Comparison of ENCODE assay signal across 1 cellular context in the genomic region with DNA sequence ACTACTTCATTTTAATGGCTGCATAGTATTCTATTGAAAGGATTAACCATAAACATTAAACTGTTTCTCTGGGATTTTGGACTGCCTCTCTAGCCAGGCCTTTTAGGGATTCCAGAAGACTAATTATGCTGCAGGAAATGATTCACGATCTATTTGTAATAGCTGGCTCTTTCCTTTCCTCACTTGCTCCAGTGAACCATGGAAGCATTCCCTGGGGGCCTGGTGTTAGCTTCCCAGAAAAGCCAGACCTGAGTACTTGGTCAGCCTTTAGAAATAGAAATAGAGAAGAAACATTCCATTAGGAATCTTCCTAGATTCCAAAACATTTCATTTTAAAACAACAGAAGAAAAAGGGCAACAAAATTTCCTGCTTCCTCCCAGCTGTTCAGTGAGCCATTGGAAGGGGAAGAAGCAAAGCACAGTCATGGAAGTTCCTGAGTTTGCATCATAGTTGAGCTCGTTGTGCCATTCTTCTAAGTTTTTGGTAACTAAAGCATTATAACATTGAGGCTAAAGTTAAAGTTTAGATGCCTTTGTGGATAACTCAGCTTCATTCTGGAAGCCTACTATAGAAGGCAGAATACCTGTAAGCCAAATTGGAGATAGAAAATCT.
TF ChIP-seq lines count a peak whose summit lies in the region.

No MANE protein-coding gene starts in this region.

TF ChIP-seq in HepG2, 621 proteins besides CTCF, POLR2A, EP300 and RAD21 (continued from another document):
- TF ChIP-seq, protein P1, sequence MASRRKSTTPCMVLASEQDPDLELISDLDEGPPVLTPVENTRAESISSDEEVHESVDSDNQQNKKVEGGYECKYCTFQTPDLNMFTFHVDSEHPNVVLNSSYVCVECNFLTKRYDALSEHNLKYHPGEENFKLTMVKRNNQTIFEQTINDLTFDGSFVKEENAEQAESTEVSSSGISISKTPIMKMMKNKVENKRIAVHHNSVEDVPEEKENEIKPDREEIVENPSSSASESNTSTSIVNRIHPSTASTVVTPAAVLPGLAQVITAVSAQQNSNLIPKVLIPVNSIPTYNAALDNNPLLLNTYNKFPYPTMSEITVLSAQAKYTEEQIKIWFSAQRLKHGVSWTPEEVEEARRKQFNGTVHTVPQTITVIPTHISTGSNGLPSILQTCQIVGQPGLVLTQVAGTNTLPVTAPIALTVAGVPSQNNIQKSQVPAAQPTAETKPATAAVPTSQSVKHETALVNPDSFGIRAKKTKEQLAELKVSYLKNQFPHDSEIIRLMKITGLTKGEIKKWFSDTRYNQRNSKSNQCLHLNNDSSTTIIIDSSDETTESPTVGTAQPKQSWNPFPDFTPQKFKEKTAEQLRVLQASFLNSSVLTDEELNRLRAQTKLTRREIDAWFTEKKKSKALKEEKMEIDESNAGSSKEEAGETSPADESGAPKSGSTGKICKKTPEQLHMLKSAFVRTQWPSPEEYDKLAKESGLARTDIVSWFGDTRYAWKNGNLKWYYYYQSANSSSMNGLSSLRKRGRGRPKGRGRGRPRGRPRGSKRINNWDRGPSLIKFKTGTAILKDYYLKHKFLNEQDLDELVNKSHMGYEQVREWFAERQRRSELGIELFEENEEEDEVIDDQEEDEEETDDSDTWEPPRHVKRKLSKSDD (CRISPR knock-in tag; IDR thresholded peaks at IDR 0.05; ENCODE audit: low read depth), result no peak
- TF ChIP-seq NCOA2 (CRISPR knock-in tag; IDR thresholded peaks at IDR 0.05), result no peak
- no peak for TF ChIP-seq PAX8 (CRISPR knock-in tag; IDR thresholded peaks at IDR 0.05; ENCODE audit: borderline replicate concordance)
- TF ChIP-seq, protein P2, sequence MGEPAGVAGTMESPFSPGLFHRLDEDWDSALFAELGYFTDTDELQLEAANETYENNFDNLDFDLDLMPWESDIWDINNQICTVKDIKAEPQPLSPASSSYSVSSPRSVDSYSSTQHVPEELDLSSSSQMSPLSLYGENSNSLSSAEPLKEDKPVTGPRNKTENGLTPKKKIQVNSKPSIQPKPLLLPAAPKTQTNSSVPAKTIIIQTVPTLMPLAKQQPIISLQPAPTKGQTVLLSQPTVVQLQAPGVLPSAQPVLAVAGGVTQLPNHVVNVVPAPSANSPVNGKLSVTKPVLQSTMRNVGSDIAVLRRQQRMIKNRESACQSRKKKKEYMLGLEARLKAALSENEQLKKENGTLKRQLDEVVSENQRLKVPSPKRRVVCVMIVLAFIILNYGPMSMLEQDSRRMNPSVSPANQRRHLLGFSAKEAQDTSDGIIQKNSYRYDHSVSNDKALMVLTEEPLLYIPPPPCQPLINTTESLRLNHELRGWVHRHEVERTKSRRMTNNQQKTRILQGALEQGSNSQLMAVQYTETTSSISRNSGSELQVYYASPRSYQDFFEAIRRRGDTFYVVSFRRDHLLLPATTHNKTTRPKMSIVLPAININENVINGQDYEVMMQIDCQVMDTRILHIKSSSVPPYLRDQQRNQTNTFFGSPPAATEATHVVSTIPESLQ (CRISPR knock-in tag; conservative IDR thresholded peaks at IDR 0.05), result no peak
- no peak for TF ChIP-seq NCOR1 (IDR thresholded peaks at IDR 0.05; ENCODE audit: borderline replicate concordance, low read length)
- TF ChIP-seq TARDBP (CRISPR knock-in tag; IDR thresholded peaks at IDR 0.05), result no peak
- TF ChIP-seq SP1 (IDR thresholded peaks at IDR 0.05), result no peak
- TF ChIP-seq SP1 (CRISPR knock-in tag; IDR thresholded peaks at IDR 0.05), result no peak
- TF ChIP-seq, protein P3, sequence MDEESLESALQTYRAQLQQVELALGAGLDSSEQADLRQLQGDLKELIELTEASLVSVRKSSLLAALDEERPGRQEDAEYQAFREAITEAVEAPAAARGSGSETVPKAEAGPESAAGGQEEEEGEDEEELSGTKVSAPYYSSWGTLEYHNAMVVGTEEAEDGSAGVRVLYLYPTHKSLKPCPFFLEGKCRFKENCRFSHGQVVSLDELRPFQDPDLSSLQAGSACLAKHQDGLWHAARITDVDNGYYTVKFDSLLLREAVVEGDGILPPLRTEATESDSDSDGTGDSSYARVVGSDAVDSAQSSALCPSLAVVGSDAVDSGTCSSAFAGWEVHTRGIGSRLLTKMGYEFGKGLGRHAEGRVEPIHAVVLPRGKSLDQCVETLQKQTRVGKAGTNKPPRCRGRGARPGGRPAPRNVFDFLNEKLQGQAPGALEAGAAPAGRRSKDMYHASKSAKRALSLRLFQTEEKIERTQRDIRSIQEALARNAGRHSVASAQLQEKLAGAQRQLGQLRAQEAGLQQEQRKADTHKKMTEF (CRISPR knock-in tag; IDR thresholded peaks at IDR 0.05), result no peak
- no peak for TF ChIP-seq ZNF615 (CRISPR knock-in tag; IDR thresholded peaks at IDR 0.05; ENCODE audit: borderline replicate concordance)
